ENCODE assay signal across 8 cellular contexts in the genomic region with DNA sequence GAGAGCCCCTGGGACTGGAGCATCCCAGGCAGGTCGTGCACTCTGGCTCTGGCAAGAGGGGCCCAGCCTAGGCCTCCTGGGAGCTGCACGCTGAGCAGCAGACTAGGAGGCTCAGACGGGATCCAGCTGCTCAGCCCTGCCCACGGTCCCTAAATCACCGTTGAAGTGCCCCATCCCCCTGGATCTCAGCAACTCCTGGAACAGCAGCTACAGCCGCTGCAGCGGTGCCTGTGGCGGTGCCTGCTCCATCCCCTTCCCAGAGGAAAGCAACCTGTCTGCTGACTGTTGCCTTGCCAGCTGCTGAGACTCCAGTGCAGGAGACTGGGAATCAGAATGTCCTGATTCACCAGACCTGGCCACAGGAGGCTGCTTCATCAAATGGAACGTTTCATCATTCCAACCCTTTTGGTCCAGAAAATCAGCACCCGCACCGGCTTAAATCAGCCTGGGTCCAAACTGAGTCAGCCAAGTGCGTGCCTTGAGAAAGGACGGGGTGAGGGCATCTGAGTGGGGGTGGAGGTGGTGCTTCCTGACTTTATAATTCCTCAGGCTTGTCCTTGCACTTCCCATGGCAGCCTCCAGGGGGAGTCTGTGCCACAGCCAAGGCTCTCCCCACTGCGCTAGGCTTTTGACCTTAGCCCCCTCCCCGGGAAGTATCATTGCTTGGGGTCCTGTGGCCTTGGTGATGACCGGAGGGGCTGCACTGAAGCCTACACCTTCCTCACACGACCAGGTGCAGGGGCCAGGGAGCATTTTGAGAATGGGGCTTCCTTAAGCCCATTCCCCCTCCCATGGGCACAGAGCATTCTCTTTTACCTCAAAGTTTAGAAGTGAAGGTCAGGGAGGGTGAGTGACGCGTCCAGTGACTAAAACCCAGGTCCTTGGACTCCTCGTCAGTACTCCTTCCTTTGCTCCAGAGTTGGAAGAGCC. TPM values are rescaled to one million over a fixed set of nuclear protein-coding genes. Genes with fewer than 3 reads are reported as not detected.
DNase-seq lines count a peak whose midpoint lies in the region; ATAC-seq and TF ChIP-seq lines count a peak whose summit lies in the region.

No MANE protein-coding gene starts in this region.

- CTCF ChIA-PET in WTC11 (lab: Charles Lee): interaction anchor here (0.8 to 4.4 kb wide), 7 partner anchors 10 to 21 kb away, joined by 3 to 42 read pairs (median 4); no protein-coding TSS in a partner anchor

- DNase-seq in activated CD4-positive, CD25-positive, alpha-beta regulatory T cell treated with anti-CD3 and anti-CD28 coated beads, Interleukin-2, amount 50 U/mL, for 72 hours: peak; percentile 46
- DNase-seq in M059J (ENCODE audit: low read depth) (peak; percentile 66), WTC11 (ENCODE audit: low spot score) (peak; percentile 75), midbrain (lab: John Stamatoyannopoulos, UW) (peak; percentile 13), type B pancreatic cell (ENCODE audit: extremely low spot score, unreplicated experiment) (no peak), NCI-H2196 (lab: John Stamatoyannopoulos, UW; ENCODE audit: unreplicated experiment) (no peak)
- DNase-seq in effector CD8-positive, alpha-beta T cell (lab: John Stamatoyannopoulos, UW): peak; percentile 10

- peaks cover 32% of the 10 kb centered on the region for H3K4me1 Mint-ChIP-seq in WTC11
- H3K4me1 Mint-ChIP-seq in type B pancreatic cell (ENCODE audit: unreplicated experiment): peaks cover 5% of the 10 kb centered on the region

- POLR2A ChIA-PET in WTC11 (lab: Charles Lee): no interaction called here

- H3K27ac Mint-ChIP-seq in WTC11 (no peak overlapping the region), type B pancreatic cell (no peak overlapping the region)

- H3K4me3 Mint-ChIP-seq in WTC11: peak overlapping the region; percentile 43
- H3K4me3 Mint-ChIP-seq in type B pancreatic cell: no peak overlapping the region

- H3K9me3 Mint-ChIP-seq in WTC11 (no peaks in the 10 kb centered on the region), type B pancreatic cell (no peaks in the 10 kb centered on the region)

- ATAC-seq in activated CD4-positive, CD25-positive, alpha-beta regulatory T cell treated with anti-CD3 and anti-CD28 coated beads, Interleukin-2, amount 50 U/mL, for 24 hours: no peak
- ATAC-seq in WTC11: peak; percentile 60

- peaks cover 3% of the 10 kb centered on the region; the same call in 1 of the 2 replicates for H3K27me3 Mint-ChIP-seq in WTC11 (ENCODE audit: low read depth)
- H3K27me3 Mint-ChIP-seq in type B pancreatic cell: no peaks in the 10 kb centered on the region

- TF ChIP-seq CTCF in WTC11 (IDR thresholded peaks at IDR 0.05): peak; percentile 58
- peak; percentile 77 for TF ChIP-seq CTCF in type B pancreatic cell (conservative IDR thresholded peaks at IDR 0.05)

- no peaks in the 10 kb centered on the region for H3K36me3 Mint-ChIP-seq in WTC11
- H3K36me3 Mint-ChIP-seq in type B pancreatic cell: no peaks in the 10 kb centered on the region

TF ChIP-seq in WTC11, 78 proteins besides CTCF, POLR2A, EP300 and RAD21 (continues in another document):
- no peak for TF ChIP-seq ELF4 (CRISPR knock-in tag; IDR thresholded peaks at IDR 0.05; ENCODE audit: low read depth)
- TF ChIP-seq JUN (CRISPR knock-in tag; IDR thresholded peaks at IDR 0.05): no peak
- TF ChIP-seq, protein P1, sequence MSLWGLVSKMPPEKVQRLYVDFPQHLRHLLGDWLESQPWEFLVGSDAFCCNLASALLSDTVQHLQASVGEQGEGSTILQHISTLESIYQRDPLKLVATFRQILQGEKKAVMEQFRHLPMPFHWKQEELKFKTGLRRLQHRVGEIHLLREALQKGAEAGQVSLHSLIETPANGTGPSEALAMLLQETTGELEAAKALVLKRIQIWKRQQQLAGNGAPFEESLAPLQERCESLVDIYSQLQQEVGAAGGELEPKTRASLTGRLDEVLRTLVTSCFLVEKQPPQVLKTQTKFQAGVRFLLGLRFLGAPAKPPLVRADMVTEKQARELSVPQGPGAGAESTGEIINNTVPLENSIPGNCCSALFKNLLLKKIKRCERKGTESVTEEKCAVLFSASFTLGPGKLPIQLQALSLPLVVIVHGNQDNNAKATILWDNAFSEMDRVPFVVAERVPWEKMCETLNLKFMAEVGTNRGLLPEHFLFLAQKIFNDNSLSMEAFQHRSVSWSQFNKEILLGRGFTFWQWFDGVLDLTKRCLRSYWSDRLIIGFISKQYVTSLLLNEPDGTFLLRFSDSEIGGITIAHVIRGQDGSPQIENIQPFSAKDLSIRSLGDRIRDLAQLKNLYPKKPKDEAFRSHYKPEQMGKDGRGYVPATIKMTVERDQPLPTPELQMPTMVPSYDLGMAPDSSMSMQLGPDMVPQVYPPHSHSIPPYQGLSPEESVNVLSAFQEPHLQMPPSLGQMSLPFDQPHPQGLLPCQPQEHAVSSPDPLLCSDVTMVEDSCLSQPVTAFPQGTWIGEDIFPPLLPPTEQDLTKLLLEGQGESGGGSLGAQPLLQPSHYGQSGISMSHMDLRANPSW (CRISPR knock-in tag; conservative IDR thresholded peaks at IDR 0.05; ENCODE audit: low read depth): no peak
- no peak for TF ChIP-seq NR3C1 (CRISPR knock-in tag; conservative IDR thresholded peaks at IDR 0.05; ENCODE audit: low read depth)
- TF ChIP-seq SMAD3 (CRISPR knock-in tag; IDR thresholded peaks at IDR 0.05; ENCODE audit: borderline replicate concordance): no peak
- TF ChIP-seq ATF1 (CRISPR knock-in tag; IDR thresholded peaks at IDR 0.05): no peak
- TF ChIP-seq MYBL2 (CRISPR knock-in tag; IDR thresholded peaks at IDR 0.05): no peak
- TF ChIP-seq, protein P2, sequence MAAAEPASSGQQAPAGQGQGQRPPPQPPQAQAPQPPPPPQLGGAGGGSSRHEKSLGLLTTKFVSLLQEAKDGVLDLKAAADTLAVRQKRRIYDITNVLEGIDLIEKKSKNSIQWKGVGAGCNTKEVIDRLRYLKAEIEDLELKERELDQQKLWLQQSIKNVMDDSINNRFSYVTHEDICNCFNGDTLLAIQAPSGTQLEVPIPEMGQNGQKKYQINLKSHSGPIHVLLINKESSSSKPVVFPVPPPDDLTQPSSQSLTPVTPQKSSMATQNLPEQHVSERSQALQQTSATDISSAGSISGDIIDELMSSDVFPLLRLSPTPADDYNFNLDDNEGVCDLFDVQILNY (CRISPR knock-in tag; IDR thresholded peaks at IDR 0.05): no peak
- no peak for TF ChIP-seq ZNF317 (CRISPR knock-in tag; IDR thresholded peaks at IDR 0.05; ENCODE audit: borderline replicate concordance, low read depth)
- no peak for TF ChIP-seq ZNF138 (CRISPR knock-in tag; conservative IDR thresholded peaks at IDR 0.05)
- TF ChIP-seq, protein P3, sequence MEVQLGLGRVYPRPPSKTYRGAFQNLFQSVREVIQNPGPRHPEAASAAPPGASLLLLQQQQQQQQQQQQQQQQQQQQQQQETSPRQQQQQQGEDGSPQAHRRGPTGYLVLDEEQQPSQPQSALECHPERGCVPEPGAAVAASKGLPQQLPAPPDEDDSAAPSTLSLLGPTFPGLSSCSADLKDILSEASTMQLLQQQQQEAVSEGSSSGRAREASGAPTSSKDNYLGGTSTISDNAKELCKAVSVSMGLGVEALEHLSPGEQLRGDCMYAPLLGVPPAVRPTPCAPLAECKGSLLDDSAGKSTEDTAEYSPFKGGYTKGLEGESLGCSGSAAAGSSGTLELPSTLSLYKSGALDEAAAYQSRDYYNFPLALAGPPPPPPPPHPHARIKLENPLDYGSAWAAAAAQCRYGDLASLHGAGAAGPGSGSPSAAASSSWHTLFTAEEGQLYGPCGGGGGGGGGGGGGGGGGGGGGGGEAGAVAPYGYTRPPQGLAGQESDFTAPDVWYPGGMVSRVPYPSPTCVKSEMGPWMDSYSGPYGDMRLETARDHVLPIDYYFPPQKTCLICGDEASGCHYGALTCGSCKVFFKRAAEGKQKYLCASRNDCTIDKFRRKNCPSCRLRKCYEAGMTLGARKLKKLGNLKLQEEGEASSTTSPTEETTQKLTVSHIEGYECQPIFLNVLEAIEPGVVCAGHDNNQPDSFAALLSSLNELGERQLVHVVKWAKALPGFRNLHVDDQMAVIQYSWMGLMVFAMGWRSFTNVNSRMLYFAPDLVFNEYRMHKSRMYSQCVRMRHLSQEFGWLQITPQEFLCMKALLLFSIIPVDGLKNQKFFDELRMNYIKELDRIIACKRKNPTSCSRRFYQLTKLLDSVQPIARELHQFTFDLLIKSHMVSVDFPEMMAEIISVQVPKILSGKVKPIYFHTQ (CRISPR knock-in tag; IDR thresholded peaks at IDR 0.05): no peak
- TF ChIP-seq, protein P4, sequence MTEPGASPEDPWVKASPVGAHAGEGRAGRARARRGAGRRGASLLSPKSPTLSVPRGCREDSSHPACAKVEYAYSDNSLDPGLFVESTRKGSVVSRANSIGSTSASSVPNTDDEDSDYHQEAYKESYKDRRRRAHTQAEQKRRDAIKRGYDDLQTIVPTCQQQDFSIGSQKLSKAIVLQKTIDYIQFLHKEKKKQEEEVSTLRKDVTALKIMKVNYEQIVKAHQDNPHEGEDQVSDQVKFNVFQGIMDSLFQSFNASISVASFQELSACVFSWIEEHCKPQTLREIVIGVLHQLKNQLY (CRISPR knock-in tag; IDR thresholded peaks at IDR 0.05): no peak
- no peak for TF ChIP-seq TEAD1 (CRISPR knock-in tag; IDR thresholded peaks at IDR 0.05)
- no peak for TF ChIP-seq ZNF396 (CRISPR knock-in tag; IDR thresholded peaks at IDR 0.05; ENCODE audit: borderline replicate concordance)
- TF ChIP-seq HMGA2 (CRISPR knock-in tag; IDR thresholded peaks at IDR 0.05): no peak
- TF ChIP-seq, protein P5, sequence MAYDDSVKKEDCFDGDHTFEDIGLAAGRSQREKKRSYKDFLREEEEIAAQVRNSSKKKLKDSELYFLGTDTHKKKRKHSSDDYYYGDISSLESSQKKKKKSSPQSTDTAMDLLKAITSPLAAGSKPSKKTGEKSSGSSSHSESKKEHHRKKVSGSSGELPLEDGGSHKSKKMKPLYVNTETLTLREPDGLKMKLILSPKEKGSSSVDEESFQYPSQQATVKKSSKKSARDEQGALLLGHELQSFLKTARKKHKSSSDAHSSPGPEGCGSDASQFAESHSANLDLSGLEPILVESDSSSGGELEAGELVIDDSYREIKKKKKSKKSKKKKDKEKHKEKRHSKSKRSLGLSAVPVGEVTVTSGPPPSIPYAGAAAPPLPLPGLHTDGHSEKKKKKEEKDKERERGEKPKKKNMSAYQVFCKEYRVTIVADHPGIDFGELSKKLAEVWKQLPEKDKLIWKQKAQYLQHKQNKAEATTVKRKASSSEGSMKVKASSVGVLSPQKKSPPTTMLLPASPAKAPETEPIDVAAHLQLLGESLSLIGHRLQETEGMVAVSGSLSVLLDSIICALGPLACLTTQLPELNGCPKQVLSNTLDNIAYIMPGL (CRISPR knock-in tag; IDR thresholded peaks at IDR 0.05): no peak
- TF ChIP-seq IRF2 (CRISPR knock-in tag; IDR thresholded peaks at IDR 0.05; ENCODE audit: borderline replicate concordance, low read depth): no peak
- TF ChIP-seq ZNF219 (CRISPR knock-in tag; IDR thresholded peaks at IDR 0.05; ENCODE audit: borderline replicate concordance): no peak

RNA-seq across cellular contexts. Expression of a gene that starts 6.5 kb away (rescaled TPM):
- total RNA-seq in M059J (2014; rRNA removed; shearing (Covaris generic)): 4.9 and 6.5 TPM in 2 replicates
- total RNA-seq in WTC11 (2021) (8.2 to 10.9 TPM (median 10.3 TPM) in 3 replicates), type B pancreatic cell (ENCODE audit: low replicate concordance) (45.4 and 99.1 TPM in 2 replicates)

Comparison
In these comparisons a context has a peak if more than half of its experiments do, and no peak if none do; other contexts are left out.
1. DNase-seq: peak in activated CD4-positive, CD25-positive, alpha-beta regulatory T cell treated with anti-CD3 and anti-CD28 coated beads, Interleukin-2, amount 50 U/mL, for 72 hours (single experiment), M059J (single experiment), WTC11 (single experiment), effector CD8-positive, alpha-beta T cell (single experiment) and midbrain (single experiment); none in type B pancreatic cell (single experiment) and NCI-H2196 (single experiment).